Comparison of ENCODE assay signal across 10 cellular contexts in the genomic region with DNA sequence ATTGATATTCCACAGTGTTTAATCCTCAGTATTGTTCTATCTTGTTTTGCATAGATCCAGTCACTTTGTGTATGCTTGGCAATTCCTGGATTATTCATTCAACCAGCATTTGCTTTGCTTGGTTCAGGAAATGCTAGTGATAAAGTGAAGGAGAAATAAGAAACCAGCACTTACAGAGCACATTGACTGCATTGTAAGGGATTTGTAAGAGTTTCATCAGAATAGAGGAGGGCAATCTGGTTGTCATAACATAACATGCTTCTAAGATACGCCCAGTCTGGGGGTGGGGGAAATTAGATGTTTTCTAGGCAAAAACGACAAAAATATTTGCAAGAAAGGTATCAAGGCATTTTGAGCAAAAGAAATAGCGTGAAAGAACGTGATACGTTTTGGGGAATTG. TPM values are rescaled to one million over a fixed set of nuclear protein-coding genes. Genes with fewer than 3 reads are reported as not detected.
DNase-seq lines count a peak whose midpoint lies in the region; ATAC-seq and TF ChIP-seq lines count a peak whose summit lies in the region.
"Had no signal": no experiment of that assay in that cellular context is flagged by ENCODE, and none has a peak within 500 bp of the region (broad histone marks: within the 10 kb centered on the region; RNA-seq: fewer than 3 reads in every experiment).

No MANE protein-coding gene starts in this region.

- peak overlapping the region in 5 of 7 donors; percentile 5 to 72 (median 10) for H3K27ac Mint-ChIP-seq in CD4-positive, alpha-beta memory T cell
- peak overlapping the region; percentile 7 for H3K27ac Mint-ChIP-seq in central memory CD8-positive, alpha-beta T cell (ENCODE audit: low read depth)
- peak overlapping the region in 7 of 9 donors; percentile 1 to 57 (median 19) for H3K27ac Mint-ChIP-seq in naive thymus-derived CD4-positive, alpha-beta T cell

- no peaks in the 10 kb centered on the region for H3K27me3 ChIP-seq in CD4-positive, alpha-beta memory T cell (ENCODE audit: insufficient read depth, low read length)
- H3K27me3 ChIP-seq in HUES48 (ENCODE audit: control insufficient read depth, insufficient read depth, low read length): no peaks in the 10 kb centered on the region
- no peaks in the 10 kb centered on the region for H3K27me3 ChIP-seq in naive thymus-derived CD4-positive, alpha-beta T cell (ENCODE audit: control insufficient read depth in 2 of 2, insufficient read depth in 2 of 2, low read length in 2 of 2)
- H3K27me3 ChIP-seq: MG63 had no signal

- peaks cover 10% of the 10 kb centered on the region for H3K36me3 ChIP-seq in CD4-positive, alpha-beta memory T cell (ENCODE audit: insufficient read depth, low read length)
- peaks cover 70% of the 10 kb centered on the region for H3K36me3 ChIP-seq in HUES48 (ENCODE audit: control insufficient read depth, insufficient read depth, low read length)
- peaks cover 0 to 10% (median 0%) of the 10 kb centered on the region in 3 experiments for H3K36me3 ChIP-seq in naive thymus-derived CD4-positive, alpha-beta T cell (ENCODE audit: control insufficient read depth in 2 of 3, insufficient read depth in 3 of 3, low read length in 3 of 3)
- H3K36me3 ChIP-seq in mucosa of descending colon (ENCODE audit: low read depth): no peaks in the 10 kb centered on the region

- no peaks in the 10 kb centered on the region for H3K9me3 Mint-ChIP-seq in CD4-positive, alpha-beta memory T cell
- no peaks in the 10 kb centered on the region for H3K9me3 Mint-ChIP-seq in central memory CD8-positive, alpha-beta T cell
- H3K9me3 Mint-ChIP-seq in naive thymus-derived CD4-positive, alpha-beta T cell: no peaks in the 10 kb centered on the region

- no peaks in the 10 kb centered on the region for H3K27me3 Mint-ChIP-seq in CD4-positive, alpha-beta memory T cell
- H3K27me3 Mint-ChIP-seq in central memory CD8-positive, alpha-beta T cell: no peaks in the 10 kb centered on the region
- H3K27me3 Mint-ChIP-seq in naive thymus-derived CD4-positive, alpha-beta T cell: no peaks in the 10 kb centered on the region

- CTCF ChIA-PET in CD4-positive, alpha-beta memory T cell (lab: Charles Lee; ENCODE audit: partially characterized antibody): no interaction called here
- CTCF ChIA-PET in naive thymus-derived CD4-positive, alpha-beta T cell (lab: Charles Lee): interaction anchor here (1.2 kb wide), 1 partner anchor 15 kb away, joined by 4 read pairs; no protein-coding TSS in a partner anchor

- POLR2A ChIA-PET in CD4-positive, alpha-beta memory T cell (lab: Charles Lee; ENCODE audit: partially characterized antibody): no interaction called here
- POLR2A ChIA-PET in naive thymus-derived CD4-positive, alpha-beta T cell (lab: Charles Lee): no interaction called here

- DNase-seq in CD4-positive, alpha-beta memory T cell: no peak
- no peak for DNase-seq in central memory CD8-positive, alpha-beta T cell (ENCODE audit: low spot score in 2 of 2)
- DNase-seq in naive thymus-derived CD4-positive, alpha-beta T cell: no peak
- no peak for DNase-seq in mucosa of descending colon
- DNase-seq: cerebellar nuclear complex, MG63 had no signal

- peaks cover 35% of the 10 kb centered on the region for H3K4me1 ChIP-seq in CD4-positive, alpha-beta memory T cell (ENCODE audit: insufficient read depth, low read length)
- peaks cover 41% of the 10 kb centered on the region for H3K4me1 ChIP-seq in HUES48 (ENCODE audit: control insufficient read depth, insufficient read depth, low read length)
- H3K4me1 ChIP-seq in naive thymus-derived CD4-positive, alpha-beta T cell (ENCODE audit: control insufficient read depth in 2 of 2, insufficient read depth in 2 of 2, low read length in 2 of 2): no peaks in the 10 kb centered on the region
- H3K4me1 ChIP-seq in mucosa of descending colon (ENCODE audit: low read depth): no peaks in the 10 kb centered on the region

- H3K4me1 Mint-ChIP-seq in CD4-positive, alpha-beta memory T cell: peaks cover 33 to 42% (median 37%) of the 10 kb centered on the region in 4 donors
- H3K4me1 Mint-ChIP-seq in central memory CD8-positive, alpha-beta T cell: peaks cover 39% of the 10 kb centered on the region
- peaks cover 8 to 56% (median 49%) of the 10 kb centered on the region in 7 donors for H3K4me1 Mint-ChIP-seq in naive thymus-derived CD4-positive, alpha-beta T cell

- H3K9me3 ChIP-seq in CD4-positive, alpha-beta memory T cell (ENCODE audit: control insufficient read depth in 1 of 2, low read length in 2 of 2): no peaks in the 10 kb centered on the region
- H3K9me3 ChIP-seq in HUES48 (ENCODE audit: control insufficient read depth, insufficient read depth, low read length): no peaks in the 10 kb centered on the region
- H3K9me3 ChIP-seq in naive thymus-derived CD4-positive, alpha-beta T cell (ENCODE audit: control insufficient read depth in 2 of 3, low read length in 3 of 3): no peaks in the 10 kb centered on the region
- H3K9me3 ChIP-seq in mucosa of descending colon: no peaks in the 10 kb centered on the region
- H3K9me3 ChIP-seq: MG63, thoracic aorta had no signal

- H3K4me3 ChIP-seq in CD4-positive, alpha-beta memory T cell (ENCODE audit: low read length in 2 of 2): no peak overlapping the region
- no peak overlapping the region for H3K4me3 ChIP-seq in HUES48 (ENCODE audit: low read depth, low read length)
- no peak overlapping the region for H3K4me3 ChIP-seq in naive thymus-derived CD4-positive, alpha-beta T cell (ENCODE audit: low read length)
- H3K4me3 ChIP-seq in mucosa of descending colon: no peak overlapping the region
- H3K4me3 ChIP-seq: MG63, thoracic aorta had no signal

- peaks cover 14 to 43% of the 10 kb centered on the region in 2 donors for H3K36me3 Mint-ChIP-seq in CD4-positive, alpha-beta memory T cell
- H3K36me3 Mint-ChIP-seq in central memory CD8-positive, alpha-beta T cell (ENCODE audit: insufficient read depth): peaks cover 16% of the 10 kb centered on the region
- H3K36me3 Mint-ChIP-seq in naive thymus-derived CD4-positive, alpha-beta T cell: peaks cover 4 to 45% (median 7%) of the 10 kb centered on the region in 5 donors

- TF ChIP-seq CTCF in mucosa of descending colon (IDR thresholded peaks at IDR 0.05): no peak

- no peak overlapping the region for H3K9ac ChIP-seq in HUES48 (ENCODE audit: low read depth, low read length)

- ATAC-seq in central memory CD8-positive, alpha-beta T cell (replicated peaks; ENCODE audit: extremely low read depth, poor library complexity, severe bottlenecking): no peak
- no peak for ATAC-seq in naive thymus-derived CD4-positive, alpha-beta T cell
- no peak for ATAC-seq in HG03280 (IDR thresholded peaks at IDR 0.05; ENCODE audit: unreplicated experiment)
- no peak for ATAC-seq in mucosa of descending colon
- no peak for ATAC-seq in GM18498 (IDR thresholded peaks at IDR 0.05; ENCODE audit: unreplicated experiment)

- intact Hi-C loops in CD4-positive, alpha-beta memory T cell (cut with micrococcal nuclease): loop anchor here (5.0 kb wide), 1 partner anchor 38 kb away; no protein-coding TSS in a partner anchor
- intact Hi-C loops in naive thymus-derived CD4-positive, alpha-beta T cell (cut with micrococcal nuclease): no loop called here
- intact Hi-C loops in mucosa of descending colon (cut with DNase I, micrococcal nuclease): no loop called here

- no peak overlapping the region for H3K27ac ChIP-seq in CD4-positive, alpha-beta memory T cell (ENCODE audit: low read depth, low read length)
- peak overlapping the region; percentile 2 for H3K27ac ChIP-seq in HUES48 (ENCODE audit: low read depth, low read length)
- no peak overlapping the region for H3K27ac ChIP-seq in naive thymus-derived CD4-positive, alpha-beta T cell (ENCODE audit: low read depth, low read length)

- no peak overlapping the region for H3K4me3 Mint-ChIP-seq in CD4-positive, alpha-beta memory T cell
- no peak overlapping the region for H3K4me3 Mint-ChIP-seq in central memory CD8-positive, alpha-beta T cell
- no peak overlapping the region for H3K4me3 Mint-ChIP-seq in naive thymus-derived CD4-positive, alpha-beta T cell

RNA-seq across cellular contexts. Expression of gene TNRC6A, which starts 40.4 kb away (rescaled TPM):
- total RNA-seq in CD4-positive, alpha-beta memory T cell: 100 to 1,000 TPM in 1 of 2 experiments, 10 to 100 TPM in 1; 99.3 to 103 TPM
- 10 to 100 TPM in 1 of 2 donors, under 1 TPM in 1; 0.88 to 27.3 TPM for polyA plus RNA-seq in CD4-positive, alpha-beta memory T cell
- 100 to 1,000 TPM in 1 of 5 experiments, 10 to 100 TPM in 4; 46.9 to 110 (median 77.8) TPM for total RNA-seq in naive thymus-derived CD4-positive, alpha-beta T cell
- polyA plus RNA-seq in naive thymus-derived CD4-positive, alpha-beta T cell: 10 to 100 TPM; 13.4 to 19.8 TPM
- total RNA-seq in mucosa of descending colon: 10 to 100 TPM; 40.5 to 83.7 (median 47.8) TPM
